In the genomic region with DNA sequence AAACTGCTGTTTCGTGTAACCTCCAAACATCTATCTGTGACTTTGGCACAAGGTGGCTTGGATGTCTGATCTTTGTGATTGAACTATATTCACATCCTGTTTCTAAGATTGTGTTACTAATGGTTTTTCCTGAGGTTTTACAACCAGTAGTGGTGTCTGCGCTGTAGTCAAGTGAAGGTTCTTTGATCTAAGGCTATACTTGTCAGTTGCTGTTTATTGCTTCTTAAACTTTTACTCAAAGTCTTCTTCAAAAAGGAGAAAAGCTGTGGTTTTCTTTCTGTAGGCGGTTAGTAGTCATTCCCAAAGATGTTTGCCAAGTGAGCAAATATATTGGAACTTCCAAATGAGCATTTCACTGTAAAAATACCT, we compare ENCODE assay signal across 9 cellular contexts. TPM values are rescaled to one million over a fixed set of nuclear protein-coding genes. Genes with fewer than 3 reads are reported as not detected.
DNase-seq lines count a peak whose midpoint lies in the region; ATAC-seq and TF ChIP-seq lines count a peak whose summit lies in the region.
"Had no signal": no experiment of that assay in that cellular context is flagged by ENCODE, and none has a peak within 500 bp of the region (broad histone marks: within the 10 kb centered on the region; RNA-seq: fewer than 3 reads in every experiment).

No MANE protein-coding gene starts in this region.

- peaks cover 31% of the 10 kb centered on the region for H3K4me1 ChIP-seq in CD4-positive, CD25-positive, alpha-beta regulatory T cell (ENCODE audit: control insufficient read depth, insufficient read depth, low read length, poor library complexity, severe bottlenecking)
- H3K4me1 ChIP-seq in duodenal mucosa (ENCODE audit: control insufficient read depth in 1 of 2, insufficient read depth in 2 of 2, low read length in 2 of 2) (peaks cover 38 to 39% of the 10 kb centered on the region in 2 donors), neural progenitor cell (peaks cover 18% of the 10 kb centered on the region)

- peak overlapping the region; percentile 92 to 98 for H3K9ac ChIP-seq in duodenal mucosa (ENCODE audit: low read depth in 1 of 2, low read length in 2 of 2)
- H3K9ac ChIP-seq in neural progenitor cell = no peak overlapping the region

- H2AFZ ChIP-seq in neural progenitor cell (replicated peaks) = peak overlapping the region; percentile 74

- peak overlapping the region; percentile 98 for H3K27ac ChIP-seq in CD4-positive, CD25-positive, alpha-beta regulatory T cell (ENCODE audit: insufficient read depth, low read length, poor library complexity, severe bottlenecking)
- H3K27ac ChIP-seq in KOPT-K1 (ENCODE audit: low read depth, low read length, poor library complexity, severe bottlenecking) = peak overlapping the region; percentile 86
- H3K27ac ChIP-seq in duodenal mucosa (ENCODE audit: low read depth, low read length) = peak overlapping the region; percentile 99
- no peak overlapping the region for H3K27ac ChIP-seq in neural progenitor cell

- no peaks in the 10 kb centered on the region for H3K9me3 Mint-ChIP-seq in CD4-positive, CD25-positive, alpha-beta regulatory T cell
- H3K9me3 Mint-ChIP-seq in neural progenitor cell = no peaks in the 10 kb centered on the region

- ATAC-seq in CD4-positive, CD25-positive, alpha-beta regulatory T cell (ENCODE audit: low read depth in 2 of 2) = peak; percentile 23 to 28
- no peak for ATAC-seq in HG03139 (IDR thresholded peaks at IDR 0.05; ENCODE audit: unreplicated experiment)
- ATAC-seq in HG03521 (IDR thresholded peaks at IDR 0.05; ENCODE audit: unreplicated experiment) = no peak

- no peaks in the 10 kb centered on the region for H3K79me2 ChIP-seq in neural progenitor cell (ENCODE audit: low read depth)

- H3K27me3 ChIP-seq in CD4-positive, CD25-positive, alpha-beta regulatory T cell (ENCODE audit: control insufficient read depth, insufficient read depth, low read length) = no peaks in the 10 kb centered on the region
- no peaks in the 10 kb centered on the region for H3K27me3 ChIP-seq in duodenal mucosa (ENCODE audit: control insufficient read depth in 1 of 2, insufficient read depth in 2 of 2, low read length in 2 of 2)
- H3K27me3 ChIP-seq in neural progenitor cell = peaks cover 9% of the 10 kb centered on the region

- no peaks in the 10 kb centered on the region for H4K20me1 ChIP-seq in neural progenitor cell (ENCODE audit: low read depth)

- no peak overlapping the region for H3K4me3 Mint-ChIP-seq in CD4-positive, CD25-positive, alpha-beta regulatory T cell
- no peak overlapping the region for H3K4me3 Mint-ChIP-seq in neural progenitor cell

- H3K9me3 ChIP-seq in CD4-positive, CD25-positive, alpha-beta regulatory T cell (ENCODE audit: control insufficient read depth in 2 of 2, low read length in 2 of 2) = no peaks in the 10 kb centered on the region
- H3K9me3 ChIP-seq in KOPT-K1 (ENCODE audit: insufficient read depth, low read length, poor library complexity, severe bottlenecking) (no peaks in the 10 kb centered on the region), duodenal mucosa (ENCODE audit: control insufficient read depth in 1 of 2, low read length in 2 of 2) (no peaks in the 10 kb centered on the region), neural progenitor cell (ENCODE audit: low read depth) (no peaks in the 10 kb centered on the region)

- peaks cover 8 to 17% (median 11%) of the 10 kb centered on the region in 4 donors for H3K4me1 Mint-ChIP-seq in CD4-positive, CD25-positive, alpha-beta regulatory T cell
- H3K4me1 Mint-ChIP-seq in neural progenitor cell = peaks cover 16% of the 10 kb centered on the region

- no peaks in the 10 kb centered on the region for H3K36me3 Mint-ChIP-seq in CD4-positive, CD25-positive, alpha-beta regulatory T cell
- H3K36me3 Mint-ChIP-seq in neural progenitor cell = no peaks in the 10 kb centered on the region

- H3K27ac Mint-ChIP-seq in CD4-positive, CD25-positive, alpha-beta regulatory T cell = no peak overlapping the region
- H3K27ac Mint-ChIP-seq in neural progenitor cell = no peak overlapping the region

- DNase-seq in CD4-positive, CD25-positive, alpha-beta regulatory T cell = peak in 2 of 3 donors; percentile 70 to 83
- no peak for DNase-seq in neural progenitor cell (ENCODE audit: low spot score)
- no peak for DNase-seq in foreskin melanocyte
- no peak for DNase-seq in NCI-H1105 treated with DMSO at 0.1 percent for 48 hours (lab: John Stamatoyannopoulos, UW)
- DNase-seq: NCI-H1048 had no signal

- H3K4me2 ChIP-seq in neural progenitor cell = peak overlapping the region; percentile 83

- no peaks in the 10 kb centered on the region for H3K36me3 ChIP-seq in CD4-positive, CD25-positive, alpha-beta regulatory T cell (ENCODE audit: control insufficient read depth, insufficient read depth, low read length)
- H3K36me3 ChIP-seq in KOPT-K1 (ENCODE audit: insufficient read depth, low read length) = no peaks in the 10 kb centered on the region
- H3K36me3 ChIP-seq in duodenal mucosa (ENCODE audit: control insufficient read depth in 1 of 2, insufficient read depth in 2 of 2, low read length in 2 of 2) = no peaks in the 10 kb centered on the region
- H3K36me3 ChIP-seq in neural progenitor cell = no peaks in the 10 kb centered on the region

- TF ChIP-seq CTCF in neural progenitor cell (IDR thresholded peaks at IDR 0.05) = no peak

- H3F3A ChIP-seq in neural progenitor cell (ENCODE audit: low read depth) = peaks cover 16% of the 10 kb centered on the region

- no peaks in the 10 kb centered on the region for H3K27me3 Mint-ChIP-seq in CD4-positive, CD25-positive, alpha-beta regulatory T cell
- no peaks in the 10 kb centered on the region for H3K27me3 Mint-ChIP-seq in neural progenitor cell (ENCODE audit: insufficient read depth, low read depth)

- peak overlapping the region; percentile 73 for H3K4me3 ChIP-seq in CD4-positive, CD25-positive, alpha-beta regulatory T cell (ENCODE audit: low read depth, low read length)
- H3K4me3 ChIP-seq in duodenal mucosa (ENCODE audit: low read depth in 1 of 2, low read length in 2 of 2) = peak overlapping the region; percentile 68 to 74
- H3K4me3 ChIP-seq in neural progenitor cell = no peak overlapping the region

RNA-seq across cellular contexts. Expression of gene CALM1, which starts 12.3 kb away (rescaled TPM):
- total RNA-seq in CD4-positive, CD25-positive, alpha-beta regulatory T cell = 928 TPM
- polyA plus RNA-seq in CD4-positive, CD25-positive, alpha-beta regulatory T cell = 1,000 to 10,000 TPM; 2,265 to 3,181 (median 2,786) TPM
- 273 and 362 TPM in 2 replicates for total RNA-seq in neural progenitor cell (ENCODE audit: low replicate concordance)

RNA-seq across cellular contexts. Expression of gene NRDE2, which starts 52.8 kb away (rescaled TPM):
- 25.4 TPM for total RNA-seq in CD4-positive, CD25-positive, alpha-beta regulatory T cell
- 10 to 100 TPM in 2 of 4 donors, 1 to 10 TPM in 2; 7.3 to 10.9 (median 9.1) TPM for polyA plus RNA-seq in CD4-positive, CD25-positive, alpha-beta regulatory T cell
- total RNA-seq in neural progenitor cell (ENCODE audit: low replicate concordance) = 10.2 and 13.1 TPM in 2 replicates

Comparison
In these comparisons a context has a peak if more than half of its experiments do, and no peak if none do; other contexts are left out.
1. ATAC-seq: peak in CD4-positive, CD25-positive, alpha-beta regulatory T cell (2 of 2); none in HG03139 (single experiment) and HG03521 (single experiment).
2. DNase-seq: peak in CD4-positive, CD25-positive, alpha-beta regulatory T cell (2 of 3); none in neural progenitor cell (single experiment), foreskin melanocyte (single experiment) and NCI-H1105 treated with DMSO at 0.1 percent for 48 hours (single experiment).